ENCODE assay signal across 15 cellular contexts in genomic region chr10:71346731-71347130, GRCh38. TPM values are rescaled to one million over a fixed set of nuclear protein-coding genes. Genes with fewer than 3 reads are reported as not detected.
A peak's percentile ranks its signal among the peaks of the same experiment; 100 is the strongest.
DNase-seq lines count a peak whose midpoint lies in the region; TF ChIP-seq lines count a peak whose summit lies in the region.
"Had no signal": no experiment of that assay in that cellular context is flagged by ENCODE, and none has a peak within 500 bp of the region (broad histone marks: within the 10 kb centered on the region; RNA-seq: fewer than 3 reads in every experiment).

No MANE protein-coding gene starts in this region.

- H3K4me3 Mint-ChIP-seq in neural progenitor cell: no peak overlapping the region
- H3K4me3 Mint-ChIP-seq: B cell; CD8-positive, alpha-beta T cell had no signal

- H3K4me2 ChIP-seq in neural progenitor cell: no peak overlapping the region
- H3K4me2 ChIP-seq: BLaER1 treated with 17β-estradiol and CSF1 and Interleukin-3, amounts not matched to agents 10 nM and 100 nM had no signal

- no peak overlapping the region for H2AFZ ChIP-seq in neural progenitor cell (replicated peaks)

- H3K4me3 ChIP-seq in neural progenitor cell: no peak overlapping the region
- no peak overlapping the region for H3K4me3 ChIP-seq in effector memory CD4-positive, alpha-beta T cell (ENCODE audit: insufficient read depth, low read depth, low read length, poor library complexity, severe bottlenecking)
- H3K4me3 ChIP-seq: BLaER1 treated with 17β-estradiol and CSF1 and Interleukin-3, amounts not matched to agents 10 nM and 100 nM; GM12878; HAP-1 had no signal

- H3K27ac ChIP-seq in neural progenitor cell: no peak overlapping the region
- no peak overlapping the region for H3K27ac ChIP-seq in effector memory CD4-positive, alpha-beta T cell (ENCODE audit: insufficient read depth, low read length, poor library complexity, severe bottlenecking)
- H3K27ac ChIP-seq: BLaER1 treated with 17β-estradiol and CSF1 and Interleukin-3, amounts not matched to agents 10 nM and 100 nM had no signal

- no peaks in the 10 kb centered on the region for H3K9me3 ChIP-seq in neural progenitor cell (ENCODE audit: low read depth)
- no peaks in the 10 kb centered on the region for H3K9me3 ChIP-seq in effector memory CD4-positive, alpha-beta T cell (ENCODE audit: control insufficient read depth, low read length)
- H3K9me3 ChIP-seq: BLaER1 treated with 17β-estradiol and CSF1 and Interleukin-3, amounts not matched to agents 10 nM and 100 nM; HAP-1 had no signal

- H3K27ac Mint-ChIP-seq in neural progenitor cell: peak overlapping the region; percentile 76
- H3K27ac Mint-ChIP-seq: B cell; CD8-positive, alpha-beta T cell had no signal

- peaks cover 42% of the 10 kb centered on the region for H3K4me1 Mint-ChIP-seq in neural progenitor cell
- H3K4me1 Mint-ChIP-seq: B cell had no signal

- H3K27me3 ChIP-seq in neural progenitor cell: no peaks in the 10 kb centered on the region
- no peaks in the 10 kb centered on the region for H3K27me3 ChIP-seq in effector memory CD4-positive, alpha-beta T cell (replicated peaks; ENCODE audit: control insufficient read depth, insufficient read depth, low read length, poor library complexity, severe bottlenecking)
- H3K27me3 ChIP-seq: BLaER1 treated with 17β-estradiol and CSF1 and Interleukin-3, amounts not matched to agents 10 nM and 100 nM had no signal

- no peaks in the 10 kb centered on the region for H3K36me3 Mint-ChIP-seq in neural progenitor cell

- TF ChIP-seq CTCF in neural progenitor cell (IDR thresholded peaks at IDR 0.05): no peak

- H3K27me3 Mint-ChIP-seq in neural progenitor cell (ENCODE audit: insufficient read depth, low read depth): peaks cover 8% of the 10 kb centered on the region
- H3K27me3 Mint-ChIP-seq: B cell had no signal

- no peak overlapping the region for H3K9ac ChIP-seq in neural progenitor cell
- H3K9ac ChIP-seq: BLaER1 treated with 17β-estradiol and CSF1 and Interleukin-3, amounts not matched to agents 10 nM and 100 nM had no signal

- peaks cover 19% of the 10 kb centered on the region for H3K4me1 ChIP-seq in neural progenitor cell
- H3K4me1 ChIP-seq in effector memory CD4-positive, alpha-beta T cell (ENCODE audit: control insufficient read depth, insufficient read depth, low read length, poor library complexity, severe bottlenecking): no peaks in the 10 kb centered on the region

- H4K20me1 ChIP-seq in neural progenitor cell (ENCODE audit: low read depth): no peaks in the 10 kb centered on the region

- peaks cover 12% of the 10 kb centered on the region for H3F3A ChIP-seq in neural progenitor cell (ENCODE audit: low read depth)

- no peaks in the 10 kb centered on the region for H3K36me3 ChIP-seq in neural progenitor cell
- H3K36me3 ChIP-seq in effector memory CD4-positive, alpha-beta T cell (ENCODE audit: control insufficient read depth, insufficient read depth, low read length): no peaks in the 10 kb centered on the region
- H3K36me3 ChIP-seq: HAP-1 had no signal

- H3K9me3 Mint-ChIP-seq in neural progenitor cell: no peaks in the 10 kb centered on the region
- H3K9me3 Mint-ChIP-seq: CD8-positive, alpha-beta T cell had no signal

- H3K79me2 ChIP-seq in neural progenitor cell (ENCODE audit: low read depth): no peaks in the 10 kb centered on the region

- peak; percentile 72 to 85 for DNase-seq in NCI-H524 (lab: John Stamatoyannopoulos, UW)
- peak; percentile 67 for DNase-seq in NCI-H82 treated with DMSO at 0.1 percent for 48 hours (lab: John Stamatoyannopoulos, UW; ENCODE audit: unreplicated experiment)
- no peak for DNase-seq in neural progenitor cell (ENCODE audit: low spot score)
- DNase-seq in NCI-H1694 treated with DMSO at 0.1 percent for 48 hours (lab: John Stamatoyannopoulos, UW): no peak
- DNase-seq in hippocampal formation (lab: John Stamatoyannopoulos, UW): no peak
- DNase-seq in effector memory CD4-positive, alpha-beta T cell: no peak
- DNase-seq: Calu3; CD8-positive, alpha-beta T cell; DMS 273 treated with DMSO at 0.1 percent for 48 hours; DND-41; EL had no signal

RNA-seq across cellular contexts. Expression of gene SLC29A3, which starts 27.7 kb away (rescaled TPM):
- 2.5 and 9.0 TPM in 2 replicates for total RNA-seq in neural progenitor cell (ENCODE audit: low replicate concordance)

RNA-seq across cellular contexts. Expression of gene CDH23, which starts 50.0 kb away (rescaled TPM):
- total RNA-seq in neural progenitor cell (ENCODE audit: low replicate concordance): 5.9 and 10.3 TPM in 2 replicates

Comparison
In these comparisons a context has a peak if more than half of its experiments do, and no peak if none do; other contexts are left out.
1. DNase-seq: peak in NCI-H524 (2 of 2) and NCI-H82 treated with DMSO at 0.1 percent for 48 hours (single experiment); none in neural progenitor cell (single experiment), NCI-H1694 treated with DMSO at 0.1 percent for 48 hours (single experiment), hippocampal formation (0 of 2) and effector memory CD4-positive, alpha-beta T cell (0 of 3).